In genomic region chr6:156886409-156886808, GRCh38 we compare ENCODE assay signal across 9 cellular contexts.
DNase-seq lines count a peak whose midpoint lies in the region; ATAC-seq, FAIRE-seq and TF ChIP-seq lines count a peak whose summit lies in the region.
"Had no signal": no experiment of that assay in that cellular context is flagged by ENCODE, and none has a peak within 500 bp of the region (broad histone marks: within the 10 kb centered on the region; RNA-seq: fewer than 3 reads in every experiment).

No MANE protein-coding gene starts in this region.

- no peak for TF ChIP-seq CTCF in liver (IDR thresholded peaks at IDR 0.05; ENCODE audit: low read depth, low read length, missing input control)
- no peak for TF ChIP-seq CTCF in HepG2 (CRISPR knock-in tag; IDR thresholded peaks at IDR 0.05)
- no peak for TF ChIP-seq CTCF in HL-60 (IDR thresholded peaks at IDR 0.05; ENCODE audit: insufficient read depth, low read length)
- no peak for TF ChIP-seq CTCF in hepatocyte (IDR thresholded peaks at IDR 0.05; ENCODE audit: poor library complexity)
- TF ChIP-seq CTCF in mesothelial cell of epicardium (IDR thresholded peaks at IDR 0.05; ENCODE audit: unreplicated experiment) = no peak

- peaks cover 31% of the 10 kb centered on the region for H3K4me1 Mint-ChIP-seq in mesothelial cell of epicardium

- peaks cover 51% of the 10 kb centered on the region for H3K79me2 ChIP-seq in HepG2 (ENCODE audit: insufficient read depth, low read length)
- H3K79me2 ChIP-seq in hepatocyte = peaks cover 100% of the 10 kb centered on the region

- H3K27ac ChIP-seq in liver (ENCODE audit: low read depth in 1 of 2, low read length in 2 of 2) (peak overlapping the region in 1 of 2 donors; percentile 16), HepG2 (ENCODE audit: extremely low read length, insufficient read depth, low read length) (no peak overlapping the region), HL-60 (replicated peaks) (peak overlapping the region; percentile 48), hepatocyte (no peak overlapping the region)
- H3K27ac ChIP-seq: C4-2B had no signal

- no peak overlapping the region for H3K4me2 ChIP-seq in HepG2 (ENCODE audit: low read depth, low read length)
- no peak overlapping the region for H3K4me2 ChIP-seq in hepatocyte

- TF ChIP-seq RAD21 in liver (IDR thresholded peaks at IDR 0.05) (peak in 1 of 2 donors; percentile 21), HepG2 (CRISPR knock-in tag; IDR thresholded peaks at IDR 0.05) (no peak)

- intact Hi-C loops in HepG2 (cut with micrococcal nuclease; ENCODE audit: unreplicated experiment) = no loop called here

- CTCF ChIA-PET in HepG2 (lab: Yijun Ruan, JAX; ENCODE audit: low intra/inter-chr PET ratio, low total read pairs) = no interaction called here

- H3K9me3 ChIP-seq in liver (ENCODE audit: control insufficient read depth in 4 of 4, low read length in 3 of 4) (no peaks in the 10 kb centered on the region), HepG2 (ENCODE audit: low read length) (no peaks in the 10 kb centered on the region), hepatocyte (ENCODE audit: low read depth) (no peaks in the 10 kb centered on the region)

- TF ChIP-seq POLR2A in HepG2 (IDR thresholded peaks at IDR 0.05; ENCODE audit: insufficient read depth in 1 of 2, low read depth in 2 of 2, low read length in 2 of 2) = no peak

- H3K36me3 Mint-ChIP-seq in mesothelial cell of epicardium = no peaks in the 10 kb centered on the region

- H3K27me3 Mint-ChIP-seq in mesothelial cell of epicardium (ENCODE audit: low read depth) = no peaks in the 10 kb centered on the region

- H3K4me3 ChIP-seq in liver (ENCODE audit: low read depth in 1 of 3, low read length in 3 of 3) (no peak overlapping the region), HepG2 (replicated peaks in 1 of 3; ENCODE audit: insufficient read depth in 1 of 3, low read depth in 2 of 3, low read length in 3 of 3) (no peak overlapping the region), HL-60 (replicated peaks; ENCODE audit: insufficient read depth, low read length) (no peak overlapping the region), hepatocyte (no peak overlapping the region)

- H3K36me3 ChIP-seq in liver (ENCODE audit: control insufficient read depth in 4 of 4, insufficient read depth in 3 of 4, low read depth in 1 of 4, low read length in 3 of 4) (no peaks in the 10 kb centered on the region), HepG2 (replicated peaks in 1 of 2; ENCODE audit: control insufficient read depth in 1 of 2, insufficient read depth in 2 of 2, low read length in 2 of 2) (no peaks in the 10 kb centered on the region; a peak in 1 of 5 replicates), hepatocyte (replicated peaks; ENCODE audit: insufficient read depth, low read depth) (no peaks in the 10 kb centered on the region)

- H3K27me3 ChIP-seq in liver (ENCODE audit: control insufficient read depth in 4 of 4, insufficient read depth in 4 of 4, low read length in 3 of 4) (no peaks in the 10 kb centered on the region), HepG2 (ENCODE audit: control insufficient read depth in 1 of 2, insufficient read depth in 2 of 2, low read length in 2 of 2) (no peaks in the 10 kb centered on the region), HL-60 (ENCODE audit: insufficient read depth, poor library complexity, severe bottlenecking) (no peaks in the 10 kb centered on the region), hepatocyte (no peaks in the 10 kb centered on the region)

- DNase-seq in HepG2 (ENCODE audit: low spot score) (no peak), HL-60 (ENCODE audit: low read depth in 1 of 2, low spot score in 1 of 2) (peak; percentile 41 to 62), urothelium cell line (ENCODE audit: low spot score) (peak; percentile 10), hepatocyte (ENCODE audit: low spot score) (no peak), mesothelial cell of epicardium (ENCODE audit: low spot score in 2 of 2, unreplicated experiment in 2 of 2) (no peak), SKM-1 (lab: John Stamatoyannopoulos, UW; ENCODE audit: unreplicated experiment) (no peak)

- H3K27ac Mint-ChIP-seq in mesothelial cell of epicardium = no peak overlapping the region

- 72% methylated on average over 8 of the region's 8 CpGs for WGBS in liver
- WGBS in HepG2 (ENCODE audit: low lambda C conversion rate) = 98% methylated on average over 8 of the region's 8 CpGs
- 82% methylated on average over 8 of the region's 8 CpGs for WGBS in hepatocyte (ENCODE audit: low lambda C conversion rate, missing lambda C conversion rate)

- ATAC-seq in HepG2 = no peak
- peak; percentile 14 for ATAC-seq in esophagus mucosa

- in situ Hi-C loops in HepG2 (cut with HindIII; ENCODE audit: extremely low pct_ligation_motif_present, low pct_unique_long_range_greater_than_20kb) = loop anchor here (25.0 kb wide), 1 partner anchor 324 kb away; no protein-coding TSS in a partner anchor

- H3K9me2 ChIP-seq in hepatocyte (replicated peaks; ENCODE audit: insufficient read depth) = no peaks in the 10 kb centered on the region

- no peak overlapping the region for H3K9ac ChIP-seq in liver (ENCODE audit: low read depth in 1 of 2, low read length in 2 of 2)
- H3K9ac ChIP-seq in HepG2 (ENCODE audit: insufficient read depth, low read depth, low read length) = no peak overlapping the region

- H4K20me1 ChIP-seq in HepG2 (ENCODE audit: insufficient read depth, low read length) (peaks cover 11% of the 10 kb centered on the region; the same call in 1 of the 2 replicates), hepatocyte (ENCODE audit: insufficient read depth, poor library complexity, severe bottlenecking) (peaks cover 74% of the 10 kb centered on the region)

- peaks cover 3 to 30% (median 12%) of the 10 kb centered on the region in 4 donors for H3K4me1 ChIP-seq in liver (ENCODE audit: control insufficient read depth in 4 of 4, insufficient read depth in 4 of 4, low read length in 3 of 4)
- H3K4me1 ChIP-seq in HepG2 (ENCODE audit: insufficient read depth, low read length) = no peaks in the 10 kb centered on the region
- peaks cover 15% of the 10 kb centered on the region for H3K4me1 ChIP-seq in hepatocyte (ENCODE audit: insufficient read depth)

- no TSS peak for BruUV-seq in HepG2 (replicated peaks; lab: Mats Ljungman, UMichigan)

- H2AFZ ChIP-seq in HepG2 (ENCODE audit: low read length) = no peak overlapping the region
- H2AFZ ChIP-seq in hepatocyte = no peak overlapping the region

- FAIRE-seq in HepG2 (lab: Jason Lieb, UNC) (no peak), urothelium cell line (lab: Jason Lieb, UNC) (no peak)

- POLR2A ChIA-PET in HepG2 (lab: Yijun Ruan, JAX) = no interaction called here

- no peaks in the 10 kb centered on the region for H3K9me3 Mint-ChIP-seq in mesothelial cell of epicardium

- no peak for TF ChIP-seq EP300 in HepG2 (IDR thresholded peaks at IDR 0.05; ENCODE audit: low read depth in 2 of 2, low read length in 2 of 2)
- TF ChIP-seq EP300 in HepG2 (CRISPR knock-in tag; IDR thresholded peaks at IDR 0.05; ENCODE audit: borderline replicate concordance) = no peak

- H3K4me3 Mint-ChIP-seq in mesothelial cell of epicardium = no peak overlapping the region

TF ChIP-seq in liver, 16 proteins besides CTCF, POLR2A, EP300 and RAD21 (continues in another document):
- TF ChIP-seq GABPA (IDR thresholded peaks at IDR 0.05 in 1 of 2, conservative IDR thresholded peaks at IDR 0.05 in 1 of 2) (peak; percentile 57 to 71), ZBTB33 (IDR thresholded peaks at IDR 0.05) (no peak), RXRA (IDR thresholded peaks at IDR 0.05) (peak in 1 of 2 donors; percentile 10), JUND (IDR thresholded peaks at IDR 0.05) (no peak), YY1 (IDR thresholded peaks at IDR 0.05) (no peak), NR2F2 (IDR thresholded peaks at IDR 0.05) (peak; percentile 56), HNF4A (conservative IDR thresholded peaks at IDR 0.05) (no peak), TAF1 (conservative IDR thresholded peaks at IDR 0.05) (no peak), SP1 (IDR thresholded peaks at IDR 0.05) (no peak)

TF ChIP-seq in HepG2, 621 proteins besides CTCF, POLR2A, EP300 and RAD21:
- no peak for TF ChIP-seq ZBTB37 (CRISPR knock-in tag; IDR thresholded peaks at IDR 0.05)
- no peak for TF ChIP-seq MZF1 (CRISPR knock-in tag; IDR thresholded peaks at IDR 0.05; ENCODE audit: borderline replicate concordance)
- TF ChIP-seq AHR (CRISPR knock-in tag; IDR thresholded peaks at IDR 0.05) = no peak
- TF ChIP-seq PLRG1 (conservative IDR thresholded peaks at IDR 0.05) = no peak
- TF ChIP-seq PAX8 (CRISPR knock-in tag; IDR thresholded peaks at IDR 0.05; ENCODE audit: borderline replicate concordance) = no peak
- no peak for TF ChIP-seq IKZF4 (CRISPR knock-in tag; IDR thresholded peaks at IDR 0.05; ENCODE audit: borderline replicate concordance, low read depth, not compliant biosample characterization)
- TF ChIP-seq ZNF572 (CRISPR knock-in tag; IDR thresholded peaks at IDR 0.05) = no peak

Comparison
In these comparisons a context has a peak if more than half of its experiments do, and no peak if none do; other contexts are left out.
1. DNase-seq: peak in HL-60 (2 of 2) and urothelium cell line (single experiment); none in HepG2 (single experiment), hepatocyte (single experiment), mesothelial cell of epicardium (0 of 2) and SKM-1 (single experiment).